ENCODE assay signal across 12 cellular contexts in the genomic region with DNA sequence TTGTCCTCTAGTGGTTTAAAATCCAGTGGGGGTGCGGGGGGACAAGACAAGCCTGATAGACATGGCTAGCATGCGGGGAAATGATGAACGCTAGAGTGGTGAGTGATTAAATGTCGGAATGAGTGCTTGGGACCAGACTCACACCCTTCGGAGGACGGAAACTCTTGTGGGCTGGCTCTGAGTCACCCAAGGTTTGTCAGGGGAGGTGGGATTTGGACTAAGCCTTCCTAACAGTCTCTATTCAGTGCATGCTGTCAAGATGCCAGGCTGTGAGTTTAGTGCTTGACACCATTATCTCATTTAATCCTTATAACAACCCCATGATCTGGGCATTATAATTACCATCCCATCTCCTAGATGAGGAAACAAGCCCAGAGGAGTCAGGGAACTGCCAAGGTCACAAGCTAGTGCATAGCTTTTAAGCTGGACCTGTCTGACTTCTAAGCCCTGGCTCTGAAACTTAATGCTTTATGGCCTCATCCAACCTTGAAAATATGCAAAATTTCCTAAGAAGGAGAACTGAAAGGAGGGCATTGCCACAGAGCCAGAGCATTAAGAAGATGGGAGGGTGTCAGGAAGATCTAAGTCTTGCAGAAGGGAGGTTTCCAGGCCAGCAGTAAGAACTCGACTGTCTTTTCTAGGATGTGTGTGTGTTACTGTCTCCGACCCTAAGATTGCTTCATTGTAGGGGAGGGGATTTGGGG.
DNase-seq lines count a peak whose midpoint lies in the region; ATAC-seq and TF ChIP-seq lines count a peak whose summit lies in the region.
"Had no signal": no experiment of that assay in that cellular context is flagged by ENCODE, and none has a peak within 500 bp of the region (broad histone marks: within the 10 kb centered on the region; RNA-seq: fewer than 3 reads in every experiment).

No MANE protein-coding gene starts in this region.

- H3K36me3 ChIP-seq in left ventricle myocardium inferior: no peaks in the 10 kb centered on the region
- H3K36me3 ChIP-seq: right lobe of liver had no signal

- DNase-seq in CD1c-positive myeloid dendritic cell (ENCODE audit: extremely low spot score): peak; percentile 8
- DNase-seq in HS-27A (ENCODE audit: low read depth): peak; percentile 19
- DNase-seq in naive B cell: peak; percentile 11
- DNase-seq in GM19240 (ENCODE audit: insufficient read length, low spot score): no peak
- no peak for DNase-seq in cerebellar nuclear complex (lab: John Stamatoyannopoulos, UW)
- no peak for DNase-seq in left ventricle myocardium inferior
- DNase-seq: activated CD8-positive, alpha-beta memory T cell treated with anti-CD3 and anti-CD28 coated beads for 24 hours; activated naive CD4-positive, alpha-beta T cell treated with Interleukin-2 at 50 U/mL for 16 hours; CD8-positive, alpha-beta memory T cell; right lobe of liver had no signal

- ATAC-seq in activated T-helper 17 cell treated with anti-CD3 and anti-CD28 coated beads, Interleukin-2, amount 50 U/mL, for 72 hours (replicated peaks): peak; percentile 42
- ATAC-seq in naive B cell (ENCODE audit: low read depth in 2 of 2) (peak; percentile 50 to 64), GM18870 (IDR thresholded peaks at IDR 0.05; ENCODE audit: unreplicated experiment) (no peak)
- ATAC-seq: right lobe of liver had no signal

- no peaks in the 10 kb centered on the region for H3K9me3 Mint-ChIP-seq in activated T-helper 17 cell treated with anti-CD3 and anti-CD28 coated beads, Interleukin-2, amount 50 U/mL, for 72 hours
- H3K9me3 Mint-ChIP-seq in naive B cell: no peaks in the 10 kb centered on the region
- H3K9me3 Mint-ChIP-seq: CD8-positive, alpha-beta memory T cell had no signal

- no peak overlapping the region for H3K27ac ChIP-seq in left ventricle myocardium inferior (replicated peaks)
- H3K27ac ChIP-seq: right lobe of liver had no signal

- H3K27me3 ChIP-seq in left ventricle myocardium inferior (ENCODE audit: low read depth): peaks cover 51% of the 10 kb centered on the region
- H3K27me3 ChIP-seq: right lobe of liver had no signal

- intact Hi-C loops in left ventricle myocardium inferior (cut with micrococcal nuclease): no loop called here

- peaks cover 44% of the 10 kb centered on the region for H3K27me3 Mint-ChIP-seq in activated T-helper 17 cell treated with anti-CD3 and anti-CD28 coated beads, Interleukin-2, amount 50 U/mL, for 72 hours
- H3K27me3 Mint-ChIP-seq in naive B cell: peaks cover 25 to 57% (median 37%) of the 10 kb centered on the region in 3 donors

- no peaks in the 10 kb centered on the region for H3K4me1 Mint-ChIP-seq in activated T-helper 17 cell treated with anti-CD3 and anti-CD28 coated beads, Interleukin-2, amount 50 U/mL, for 72 hours
- H3K4me1 Mint-ChIP-seq in naive B cell: peaks cover 16 to 29% (median 26%) of the 10 kb centered on the region in 3 donors
- H3K4me1 Mint-ChIP-seq: CD8-positive, alpha-beta memory T cell had no signal

- no peak overlapping the region for H3K27ac Mint-ChIP-seq in activated T-helper 17 cell treated with anti-CD3 and anti-CD28 coated beads, Interleukin-2, amount 50 U/mL, for 72 hours
- H3K27ac Mint-ChIP-seq in naive B cell: no peak overlapping the region

- H3K9me3 ChIP-seq in left ventricle myocardium inferior (replicated peaks): no peaks in the 10 kb centered on the region
- H3K9me3 ChIP-seq: right lobe of liver had no signal

- H3K4me3 Mint-ChIP-seq in activated T-helper 17 cell treated with anti-CD3 and anti-CD28 coated beads, Interleukin-2, amount 50 U/mL, for 72 hours: no peak overlapping the region
- H3K4me3 Mint-ChIP-seq in naive B cell: peak overlapping the region in 3 of 8 donors; percentile 17 to 59 (median 56)
- H3K4me3 Mint-ChIP-seq: CD8-positive, alpha-beta memory T cell had no signal

- peaks cover 5% of the 10 kb centered on the region for H3K4me1 ChIP-seq in left ventricle myocardium inferior
- H3K4me1 ChIP-seq: right lobe of liver had no signal

- H3K36me3 Mint-ChIP-seq in activated T-helper 17 cell treated with anti-CD3 and anti-CD28 coated beads, Interleukin-2, amount 50 U/mL, for 72 hours (ENCODE audit: low read depth): no peaks in the 10 kb centered on the region
- H3K36me3 Mint-ChIP-seq in naive B cell: peaks cover 0 to 7% of the 10 kb centered on the region in 2 donors

- no peak overlapping the region for H3K4me3 ChIP-seq in left ventricle myocardium inferior
- H3K4me3 ChIP-seq: right lobe of liver had no signal

- TF ChIP-seq CTCF in left ventricle myocardium inferior (IDR thresholded peaks at IDR 0.05; ENCODE audit: borderline replicate concordance): no peak

Comparison
In these comparisons a context has a peak if more than half of its experiments do, and no peak if none do; other contexts are left out.
1. DNase-seq: peak in CD1c-positive myeloid dendritic cell (single experiment), HS-27A (single experiment) and naive B cell (single experiment); none in GM19240 (single experiment), cerebellar nuclear complex (0 of 2) and left ventricle myocardium inferior (single experiment).